33 cellular contexts compared by ENCODE assay signal in the genomic region with DNA sequence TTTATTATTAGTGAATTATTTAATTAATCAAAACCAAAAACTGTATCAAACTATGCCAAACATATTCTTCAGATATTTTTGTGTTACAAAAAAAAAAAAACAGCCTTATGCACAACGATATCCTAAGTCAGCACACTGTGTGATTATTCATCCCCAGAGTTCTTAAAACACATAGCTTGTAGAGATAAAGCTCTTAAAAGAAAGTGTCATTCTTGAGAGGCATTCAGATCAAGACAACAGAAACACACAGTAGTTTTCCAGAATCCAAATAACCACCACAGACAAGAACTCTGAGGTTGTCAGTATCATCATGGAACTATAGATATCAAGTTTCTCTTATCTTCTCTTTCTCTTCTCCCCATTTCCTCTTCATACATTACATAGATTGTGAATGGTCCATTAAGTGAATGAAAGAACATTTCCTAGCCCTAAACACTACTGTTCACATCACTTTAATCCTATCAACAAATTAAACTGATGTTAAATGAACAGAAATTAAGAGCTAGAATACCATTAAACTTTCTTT. TPM values are rescaled to one million over a fixed set of nuclear protein-coding genes. Genes with fewer than 3 reads are reported as not detected.
DNase-seq lines count a peak whose midpoint lies in the region; ATAC-seq and TF ChIP-seq lines count a peak whose summit lies in the region.
"Had no signal": no experiment of that assay in that cellular context is flagged by ENCODE, and none has a peak within 500 bp of the region (broad histone marks: within the 10 kb centered on the region; RNA-seq: fewer than 3 reads in every experiment).

No MANE protein-coding gene starts in this region.

- no peak for DNase-seq in activated T-cell treated with anti-CD3 and anti-CD28 coated beads, Interleukin-2, amount 50 U/mL, for 24 hours
- no peak for DNase-seq in activated T-cell treated with anti-CD3 and anti-CD28 coated beads, Interleukin-2, amount 50 U/mL, for 1 hour
- no peak for DNase-seq in HFFc6
- DNase-seq in iris pigment epithelial cell (ENCODE audit: low read depth): peak; percentile 7
- DNase-seq in middle frontal gyrus (ENCODE audit: extremely low spot score, low spot score): no peak
- DNase-seq in NCI-H1436 treated with DMSO at 0.1 percent for 48 hours (lab: John Stamatoyannopoulos, UW): no peak
- DNase-seq in WTC11 (ENCODE audit: low spot score): no peak
- DNase-seq: activated effector memory CD4-positive, alpha-beta T cell treated with Interleukin-2 at 50 U/mL for 16 hours; adrenal gland; AML-193; body of pancreas; CD4-positive, alpha-beta memory T cell; dermis blood vessel endothelial cell; endodermal cell; glutamatergic neuron; GM23248; MG63; midbrain; naive thymus-derived CD4-positive, alpha-beta T cell; NCI-H1417; NCI-H2029 treated with DMSO at 0.1 percent for 48 hours; NCI-H526; NK-92 treated with Interleukin-12 subunit alpha and Interleukin-12 subunit beta, amount 100 ng/mL, for 24 hours; PC-3; posterior cingulate gyrus; small intestine; stimulated activated naive CD4-positive, alpha-beta T cell treated with Interleukin-2 at 50 U/mL for 16 hours had no signal

- TF ChIP-seq CTCF in HFFc6 (IDR thresholded peaks at IDR 0.05) (no peak), WTC11 (IDR thresholded peaks at IDR 0.05) (no peak)

- no peaks in the 10 kb centered on the region for H3K27me3 Mint-ChIP-seq in activated T-cell treated with anti-CD3 and anti-CD28 coated beads, Interleukin-2, amount 50 U/mL, for 24 hours
- H3K27me3 Mint-ChIP-seq in HFFc6 (ENCODE audit: insufficient read depth): no peaks in the 10 kb centered on the region; the same call in 1 of the 2 replicates
- no peaks in the 10 kb centered on the region for H3K27me3 Mint-ChIP-seq in activated T-helper 17 cell treated with anti-CD3 and anti-CD28 coated beads, Interleukin-2, amount 50 U/mL, for 72 hours
- no peaks in the 10 kb centered on the region for H3K27me3 Mint-ChIP-seq in WTC11 (ENCODE audit: low read depth)
- H3K27me3 Mint-ChIP-seq: CD4-positive, alpha-beta memory T cell; central memory CD8-positive, alpha-beta T cell; naive thymus-derived CD4-positive, alpha-beta T cell had no signal

- peaks cover 76% of the 10 kb centered on the region for H3K4me1 Mint-ChIP-seq in activated T-cell treated with anti-CD3 and anti-CD28 coated beads, Interleukin-2, amount 50 U/mL, for 24 hours (ENCODE audit: low read depth)
- H3K4me1 Mint-ChIP-seq in HFFc6 (ENCODE audit: low read depth): peaks cover 72% of the 10 kb centered on the region
- peaks cover 48% of the 10 kb centered on the region for H3K4me1 Mint-ChIP-seq in activated T-helper 17 cell treated with anti-CD3 and anti-CD28 coated beads, Interleukin-2, amount 50 U/mL, for 72 hours
- peaks cover 31% of the 10 kb centered on the region for H3K4me1 Mint-ChIP-seq in WTC11

- H3K4me3 Mint-ChIP-seq in activated T-cell treated with anti-CD3 and anti-CD28 coated beads, Interleukin-2, amount 50 U/mL, for 24 hours: no peak overlapping the region
- H3K4me3 Mint-ChIP-seq in HFFc6: no peak overlapping the region
- peak overlapping the region; percentile 15 for H3K4me3 Mint-ChIP-seq in activated T-helper 17 cell treated with anti-CD3 and anti-CD28 coated beads, Interleukin-2, amount 50 U/mL, for 72 hours
- no peak overlapping the region for H3K4me3 Mint-ChIP-seq in WTC11
- H3K4me3 Mint-ChIP-seq: central memory CD8-positive, alpha-beta T cell; endodermal cell; T-helper 1 cell treated with Interleukin-12 subunit alpha and Interleukin-12 subunit beta and Interleukin-4 antibody, amounts not matched to agents 30 μg/mL and 1 μg/mL, for 36 hours had no signal

- POLR2A ChIA-PET in WTC11 (lab: Charles Lee): interaction anchor here (0.6 kb wide), 2 partner anchors 123 to 209 kb away, joined by 3 to 4 read pairs; no protein-coding TSS in a partner anchor

- no peaks in the 10 kb centered on the region for H3K9me3 Mint-ChIP-seq in activated T-cell treated with anti-CD3 and anti-CD28 coated beads, Interleukin-2, amount 50 U/mL, for 24 hours
- H3K9me3 Mint-ChIP-seq in HFFc6 (no peaks in the 10 kb centered on the region), WTC11 (no peaks in the 10 kb centered on the region)
- no peaks in the 10 kb centered on the region for H3K9me3 Mint-ChIP-seq in activated T-helper 17 cell treated with anti-CD3 and anti-CD28 coated beads, Interleukin-2, amount 50 U/mL, for 72 hours
- H3K9me3 Mint-ChIP-seq: CD4-positive, alpha-beta memory T cell; central memory CD8-positive, alpha-beta T cell; endodermal cell; naive thymus-derived CD4-positive, alpha-beta T cell; T-helper 1 cell treated with Interleukin-12 subunit alpha and Interleukin-12 subunit beta and Interleukin-4 antibody, amounts not matched to agents 30 μg/mL and 1 μg/mL, for 36 hours had no signal

- CTCF ChIA-PET in WTC11 (lab: Charles Lee): interaction anchor here (0.6 to 0.7 kb wide), 2 partner anchors 136 to 262 kb away, joined by 4 to 5 read pairs; no protein-coding TSS in a partner anchor

- peak overlapping the region; percentile 79 for H3K27ac Mint-ChIP-seq in activated T-cell treated with anti-CD3 and anti-CD28 coated beads, Interleukin-2, amount 50 U/mL, for 24 hours
- H3K27ac Mint-ChIP-seq in HFFc6 (peak overlapping the region; percentile 28; the same call in 1 of the 2 replicates), WTC11 (no peak overlapping the region; the same call in 1 of the 2 replicates)
- H3K27ac Mint-ChIP-seq in activated T-helper 17 cell treated with anti-CD3 and anti-CD28 coated beads, Interleukin-2, amount 50 U/mL, for 72 hours: peak overlapping the region; percentile 51
- H3K27ac Mint-ChIP-seq: CD4-positive, alpha-beta memory T cell; endodermal cell; T-helper 1 cell treated with Interleukin-12 subunit alpha and Interleukin-12 subunit beta and Interleukin-4 antibody, amounts not matched to agents 30 μg/mL and 1 μg/mL, for 36 hours had no signal

- H3K36me3 Mint-ChIP-seq in activated T-cell treated with anti-CD3 and anti-CD28 coated beads, Interleukin-2, amount 50 U/mL, for 24 hours (ENCODE audit: low read depth): peaks cover 19% of the 10 kb centered on the region
- no peaks in the 10 kb centered on the region for H3K36me3 Mint-ChIP-seq in HFFc6 (ENCODE audit: low read depth)
- H3K36me3 Mint-ChIP-seq in activated T-helper 17 cell treated with anti-CD3 and anti-CD28 coated beads, Interleukin-2, amount 50 U/mL, for 72 hours (ENCODE audit: low read depth): peaks cover 2% of the 10 kb centered on the region
- H3K36me3 Mint-ChIP-seq in WTC11: no peaks in the 10 kb centered on the region

- peak; percentile 76 for ATAC-seq in activated T-helper 17 cell treated with anti-CD3 and anti-CD28 coated beads, Interleukin-2, amount 50 U/mL, for 72 hours (replicated peaks)
- no peak for ATAC-seq in WTC11
- ATAC-seq: A549; body of pancreas; esophagus mucosa; naive thymus-derived CD4-positive, alpha-beta T cell; PC-3; SK-N-SH treated with all-trans-retinoic acid at 6 μM for 48 hours had no signal

TF ChIP-seq in WTC11, 78 proteins besides CTCF, POLR2A, EP300 and RAD21 (continues in another document):
- TF ChIP-seq FOXP1 (CRISPR knock-in tag; IDR thresholded peaks at IDR 0.05; ENCODE audit: borderline replicate concordance) (no peak), SOX15 (CRISPR knock-in tag; IDR thresholded peaks at IDR 0.05) (no peak), ZNF281 (CRISPR knock-in tag; IDR thresholded peaks at IDR 0.05) (no peak), KAT7 (CRISPR knock-in tag; IDR thresholded peaks at IDR 0.05; ENCODE audit: borderline replicate concordance) (no peak), ZNF396 (CRISPR knock-in tag; IDR thresholded peaks at IDR 0.05; ENCODE audit: borderline replicate concordance) (no peak)

RNA-seq across cellular contexts. Expression of gene ZZZ3, which starts 13.5 kb away (rescaled TPM):
- 10 to 100 TPM; 41.8 to 47.8 (median 46.0) TPM for total RNA-seq in HFFc6 (2021; fragmentation: NEBNext Ultra II Directional; extraction: Animal tissue kit (Norgen Biotek cat#: 25700))
- 10 to 100 TPM; 44.4 to 47.8 TPM for total RNA-seq in activated T-helper 17 cell treated with anti-CD3 and anti-CD28 coated beads, Interleukin-2, amount 50 U/mL, for 72 hours
- total RNA-seq in WTC11 (2021): 43.3 to 47.5 TPM (median 43.5 TPM) in 3 replicates
